Comparison of ENCODE assay signal across 1 cellular context in genomic region chr2:88321614-88322248, GRCh38.
TF ChIP-seq lines count a peak whose summit lies in the region.

No MANE protein-coding gene starts in this region.

TF ChIP-seq in HepG2, 621 proteins besides CTCF, POLR2A, EP300 and RAD21 (continued from another document and continues in another):
- no peak for TF ChIP-seq IKZF4 (CRISPR knock-in tag; IDR thresholded peaks at IDR 0.05; ENCODE audit: borderline replicate concordance, low read depth, not compliant biosample characterization)
- TF ChIP-seq, protein P1, sequence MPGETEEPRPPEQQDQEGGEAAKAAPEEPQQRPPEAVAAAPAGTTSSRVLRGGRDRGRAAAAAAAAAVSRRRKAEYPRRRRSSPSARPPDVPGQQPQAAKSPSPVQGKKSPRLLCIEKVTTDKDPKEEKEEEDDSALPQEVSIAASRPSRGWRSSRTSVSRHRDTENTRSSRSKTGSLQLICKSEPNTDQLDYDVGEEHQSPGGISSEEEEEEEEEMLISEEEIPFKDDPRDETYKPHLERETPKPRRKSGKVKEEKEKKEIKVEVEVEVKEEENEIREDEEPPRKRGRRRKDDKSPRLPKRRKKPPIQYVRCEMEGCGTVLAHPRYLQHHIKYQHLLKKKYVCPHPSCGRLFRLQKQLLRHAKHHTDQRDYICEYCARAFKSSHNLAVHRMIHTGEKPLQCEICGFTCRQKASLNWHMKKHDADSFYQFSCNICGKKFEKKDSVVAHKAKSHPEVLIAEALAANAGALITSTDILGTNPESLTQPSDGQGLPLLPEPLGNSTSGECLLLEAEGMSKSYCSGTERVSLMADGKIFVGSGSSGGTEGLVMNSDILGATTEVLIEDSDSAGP (CRISPR knock-in tag; IDR thresholded peaks at IDR 0.05; ENCODE audit: borderline replicate concordance) = peak; percentile 38; the same call in 1 of the 2 replicates
- TF ChIP-seq, protein P2, sequence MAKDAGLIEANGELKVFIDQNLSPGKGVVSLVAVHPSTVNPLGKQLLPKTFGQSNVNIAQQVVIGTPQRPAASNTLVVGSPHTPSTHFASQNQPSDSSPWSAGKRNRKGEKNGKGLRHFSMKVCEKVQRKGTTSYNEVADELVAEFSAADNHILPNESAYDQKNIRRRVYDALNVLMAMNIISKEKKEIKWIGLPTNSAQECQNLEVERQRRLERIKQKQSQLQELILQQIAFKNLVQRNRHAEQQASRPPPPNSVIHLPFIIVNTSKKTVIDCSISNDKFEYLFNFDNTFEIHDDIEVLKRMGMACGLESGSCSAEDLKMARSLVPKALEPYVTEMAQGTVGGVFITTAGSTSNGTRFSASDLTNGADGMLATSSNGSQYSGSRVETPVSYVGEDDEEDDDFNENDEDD (CRISPR knock-in tag; IDR thresholded peaks at IDR 0.05; ENCODE audit: borderline replicate concordance) = peak; percentile 31; the same call in 1 of the 2 replicates
- TF ChIP-seq ERF (CRISPR knock-in tag; IDR thresholded peaks at IDR 0.05) = peak; percentile 59; the same call in 1 of the 2 replicates
- peak; percentile 85 for TF ChIP-seq RXRA (CRISPR knock-in tag; IDR thresholded peaks at IDR 0.05)
- peak; percentile 57 for TF ChIP-seq ELF3 (CRISPR knock-in tag; IDR thresholded peaks at IDR 0.05)
- TF ChIP-seq CENPBD1 (CRISPR knock-in tag; IDR thresholded peaks at IDR 0.05; ENCODE audit: borderline replicate concordance, low read depth) = no peak
- 0 out of 2 replicates have a peak, but pooled peaks have one; percentile 28 for TF ChIP-seq ZBTB25 (CRISPR knock-in tag; IDR thresholded peaks at IDR 0.05)
- peak; percentile 44; the same call in 1 of the 2 replicates for TF ChIP-seq REPIN1 (CRISPR knock-in tag; IDR thresholded peaks at IDR 0.05; ENCODE audit: borderline replicate concordance, low read depth)
- TF ChIP-seq PBX2 (CRISPR knock-in tag; IDR thresholded peaks at IDR 0.05) = peak; percentile 40; the same call in 1 of the 2 replicates
- TF ChIP-seq ZNF383 (CRISPR knock-in tag; IDR thresholded peaks at IDR 0.05; ENCODE audit: borderline replicate concordance) = no peak
- peak; percentile 49; the same call in 1 of the 2 replicates for TF ChIP-seq ZNF746 (CRISPR knock-in tag; IDR thresholded peaks at IDR 0.05)
- no peak for TF ChIP-seq SUZ12 (IDR thresholded peaks at IDR 0.05; ENCODE audit: low read depth, low read length)
- TF ChIP-seq NR2F2 (IDR thresholded peaks at IDR 0.05; ENCODE audit: borderline replicate concordance, low read depth) = peak; percentile 87
- TF ChIP-seq ZNF792 (CRISPR knock-in tag; IDR thresholded peaks at IDR 0.05) = 0 out of 2 replicates have a peak, but pooled peaks have one; percentile 18
- TF ChIP-seq MIER2 (CRISPR knock-in tag; IDR thresholded peaks at IDR 0.05) = 0 out of 2 replicates have a peak, but pooled peaks have one; percentile 30
- TF ChIP-seq ATF6 (CRISPR knock-in tag; conservative IDR thresholded peaks at IDR 0.05) = no peak
- TF ChIP-seq HHEX (CRISPR knock-in tag; IDR thresholded peaks at IDR 0.05) = 0 out of 2 replicates have a peak, but pooled peaks have one; percentile 43
- peak; percentile 64 for TF ChIP-seq HDAC1 (CRISPR knock-in tag; IDR thresholded peaks at IDR 0.05)
- TF ChIP-seq MEF2D (CRISPR knock-in tag; IDR thresholded peaks at IDR 0.05) = peak; percentile 76
- 0 out of 2 replicates have a peak, but pooled peaks have one; percentile 32 for TF ChIP-seq ZNF547 (CRISPR knock-in tag; IDR thresholded peaks at IDR 0.05)
- no peak for TF ChIP-seq NFYC (CRISPR knock-in tag; IDR thresholded peaks at IDR 0.05)
- TF ChIP-seq ZNF816 (CRISPR knock-in tag; IDR thresholded peaks at IDR 0.05; ENCODE audit: borderline replicate concordance) = peak; percentile 52; the same call in 1 of the 2 replicates
- no peak for TF ChIP-seq ARNT (IDR thresholded peaks at IDR 0.05)
- peak; percentile 58; the same call in 1 of the 2 replicates for TF ChIP-seq ZMYM3 (CRISPR knock-in tag; IDR thresholded peaks at IDR 0.05)
- TF ChIP-seq, protein P3, sequence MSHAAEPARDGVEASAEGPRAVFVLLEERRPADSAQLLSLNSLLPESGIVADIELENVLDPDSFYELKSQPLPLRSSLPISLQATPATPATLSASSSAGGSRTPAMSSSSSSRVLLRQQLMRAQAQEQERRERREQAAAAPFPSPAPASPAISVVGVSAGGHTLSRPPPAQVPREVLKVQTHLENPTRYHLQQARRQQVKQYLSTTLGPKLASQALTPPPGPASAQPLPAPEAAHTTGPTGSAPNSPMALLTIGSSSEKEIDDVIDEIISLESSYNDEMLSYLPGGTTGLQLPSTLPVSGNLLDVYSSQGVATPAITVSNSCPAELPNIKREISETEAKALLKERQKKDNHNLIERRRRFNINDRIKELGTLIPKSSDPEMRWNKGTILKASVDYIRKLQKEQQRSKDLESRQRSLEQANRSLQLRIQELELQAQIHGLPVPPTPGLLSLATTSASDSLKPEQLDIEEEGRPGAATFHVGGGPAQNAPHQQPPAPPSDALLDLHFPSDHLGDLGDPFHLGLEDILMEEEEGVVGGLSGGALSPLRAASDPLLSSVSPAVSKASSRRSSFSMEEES (CRISPR knock-in tag; IDR thresholded peaks at IDR 0.05) = 0 out of 2 replicates have a peak, but pooled peaks have one; percentile 29
- no peak for TF ChIP-seq IRF2 (CRISPR knock-in tag; IDR thresholded peaks at IDR 0.05)
- no peak for TF ChIP-seq CBX2 (IDR thresholded peaks at IDR 0.05; ENCODE audit: low read depth, low read length)
- TF ChIP-seq CBX2 (CRISPR knock-in tag; IDR thresholded peaks at IDR 0.05; ENCODE audit: low read depth) = peak; percentile 40; the same call in 1 of the 2 replicates
- no peak for TF ChIP-seq SRSF1 (optimal IDR thresholded peaks at IDR 0.05; ENCODE audit: low read depth, low read length)
- peak; percentile 45; the same call in 1 of the 2 replicates for TF ChIP-seq CCDC6 (CRISPR knock-in tag; IDR thresholded peaks at IDR 0.05)
- no peak for TF ChIP-seq MED8 (CRISPR knock-in tag; IDR thresholded peaks at IDR 0.05; ENCODE audit: insufficient replicate concordance)
- TF ChIP-seq TEAD3 (CRISPR knock-in tag; optimal IDR thresholded peaks at IDR 0.05; ENCODE audit: borderline replicate concordance) = peak; percentile 72
- TF ChIP-seq HMG20A (CRISPR knock-in tag; IDR thresholded peaks at IDR 0.05; ENCODE audit: borderline replicate concordance) = 0 out of 2 replicates have a peak, but pooled peaks have one; percentile 62
- no peak for TF ChIP-seq ZNF619 (CRISPR knock-in tag; IDR thresholded peaks at IDR 0.05)
- peak; percentile 34; the same call in 1 of the 2 replicates for TF ChIP-seq ARNT2 (CRISPR knock-in tag; IDR thresholded peaks at IDR 0.05; ENCODE audit: low read depth)
- TF ChIP-seq ZNF724P (CRISPR knock-in tag; IDR thresholded peaks at IDR 0.05; ENCODE audit: borderline replicate concordance) = peak; percentile 40; the same call in 1 of the 2 replicates
- no peak for TF ChIP-seq ZNF101 (CRISPR knock-in tag; IDR thresholded peaks at IDR 0.05; ENCODE audit: borderline replicate concordance, low read depth)
- peak; percentile 79; the same call in 1 of the 2 replicates for TF ChIP-seq FOXJ3 (CRISPR knock-in tag; IDR thresholded peaks at IDR 0.05; ENCODE audit: borderline replicate concordance)
- TF ChIP-seq FOSL2 (CRISPR knock-in tag; IDR thresholded peaks at IDR 0.05) = peak; percentile 65
- TF ChIP-seq ZNF607 (CRISPR knock-in tag; IDR thresholded peaks at IDR 0.05; ENCODE audit: borderline replicate concordance) = 0 out of 2 replicates have a peak, but pooled peaks have one; percentile 35
- TF ChIP-seq ARID5B (CRISPR knock-in tag; IDR thresholded peaks at IDR 0.05) = peak; percentile 90
- TF ChIP-seq, protein P4, sequence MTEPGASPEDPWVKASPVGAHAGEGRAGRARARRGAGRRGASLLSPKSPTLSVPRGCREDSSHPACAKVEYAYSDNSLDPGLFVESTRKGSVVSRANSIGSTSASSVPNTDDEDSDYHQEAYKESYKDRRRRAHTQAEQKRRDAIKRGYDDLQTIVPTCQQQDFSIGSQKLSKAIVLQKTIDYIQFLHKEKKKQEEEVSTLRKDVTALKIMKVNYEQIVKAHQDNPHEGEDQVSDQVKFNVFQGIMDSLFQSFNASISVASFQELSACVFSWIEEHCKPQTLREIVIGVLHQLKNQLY (CRISPR knock-in tag; IDR thresholded peaks at IDR 0.05) = peak; percentile 66; the same call in 1 of the 2 replicates
- TF ChIP-seq ZFP36 (IDR thresholded peaks at IDR 0.05; ENCODE audit: borderline replicate concordance, low read depth, low read length, partially characterized antibody) = peak; percentile 10
- no peak for TF ChIP-seq SOX6 (IDR thresholded peaks at IDR 0.05)
- TF ChIP-seq SOX6 (CRISPR knock-in tag; IDR thresholded peaks at IDR 0.05) = peak; percentile 92
- no peak for TF ChIP-seq PRDM4 (CRISPR knock-in tag; IDR thresholded peaks at IDR 0.05; ENCODE audit: borderline replicate concordance)
- TF ChIP-seq FOXK1 (CRISPR knock-in tag; IDR thresholded peaks at IDR 0.05; ENCODE audit: borderline replicate concordance, low read depth) = peak; percentile 95; the same call in 1 of the 2 replicates
- peak; percentile 95 for TF ChIP-seq FOXP1 (IDR thresholded peaks at IDR 0.05)
- TF ChIP-seq FOXP1 (CRISPR knock-in tag; IDR thresholded peaks at IDR 0.05) = peak; percentile 100
